In the genomic region with DNA sequence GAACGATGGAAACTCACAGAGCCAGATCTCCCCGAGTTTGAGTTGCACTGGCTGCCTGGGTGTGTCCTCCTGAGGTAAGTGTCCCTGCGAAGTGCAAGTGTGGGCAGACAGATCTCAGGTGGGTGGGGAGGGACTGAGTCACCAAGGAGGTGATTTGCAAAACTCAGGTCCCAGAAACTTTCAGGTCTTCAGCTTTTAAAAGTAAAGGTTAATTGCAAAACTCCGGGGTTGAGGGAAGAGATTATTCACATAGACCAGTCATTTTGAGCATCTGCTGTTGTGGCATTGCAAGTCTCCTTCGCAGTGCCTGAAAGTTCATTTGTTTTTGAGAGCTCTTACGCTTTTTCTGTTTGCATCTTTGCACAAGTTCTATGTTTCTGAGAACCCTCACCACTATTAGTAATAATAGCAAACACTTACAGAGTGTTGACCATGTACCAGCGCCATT, we compare ENCODE assay signal across 8 cellular contexts. TPM values are rescaled to one million over a fixed set of nuclear protein-coding genes. Genes with fewer than 3 reads are reported as not detected.
A peak's percentile ranks its signal among the peaks of the same experiment; 100 is the strongest.
DNase-seq lines count a peak whose midpoint lies in the region; ATAC-seq and TF ChIP-seq lines count a peak whose summit lies in the region.

No MANE protein-coding gene starts in this region.

- H3K36me3 ChIP-seq in heart left ventricle: peaks cover 0 to 44% (median 0%) of the 10 kb centered on the region in 9 donors

- no peak overlapping the region for H3K4me3 ChIP-seq in heart left ventricle
- no peak overlapping the region for H3K4me3 ChIP-seq in lower leg skin (ENCODE audit: low read depth, poor library complexity, severe bottlenecking)

- no peak for TF ChIP-seq POLR2A in heart left ventricle (IDR thresholded peaks at IDR 0.05)
- no peak for TF ChIP-seq POLR2A in lower leg skin (IDR thresholded peaks at IDR 0.05)

- intact Hi-C loops in heart left ventricle (cut with DNase I) (no loop called here), lower leg skin (cut with DNase I; ENCODE audit: low total_unique reads) (no loop called here)

- TF ChIP-seq CTCF in heart left ventricle (IDR thresholded peaks at IDR 0.05) (no peak), lower leg skin (IDR thresholded peaks at IDR 0.05) (no peak)

- peak; percentile 34 for ATAC-seq in GM18520 (IDR thresholded peaks at IDR 0.05; ENCODE audit: unreplicated experiment)
- ATAC-seq in HG03159 (IDR thresholded peaks at IDR 0.05; ENCODE audit: unreplicated experiment): peak; percentile 27
- no peak for ATAC-seq in HG03521 (IDR thresholded peaks at IDR 0.05; ENCODE audit: unreplicated experiment)
- ATAC-seq in heart left ventricle: no peak

- peak; percentile 75 for DNase-seq in activated T-cell treated with anti-CD3 and anti-CD28 coated beads for 24 hours (ENCODE audit: low read depth)
- DNase-seq in stimulated activated CD4-positive, alpha-beta T cell treated with anti-CD3 and anti-CD28 coated beads, Interleukin-12 subunit alpha, Interleukin-12 subunit beta, amount 100 ng/mL, for 24 hours (ENCODE audit: low read depth in 2 of 2): peak; percentile 69 to 70
- no peak for DNase-seq in heart left ventricle
- DNase-seq in NCI-H2196 treated with DMSO at 0.1 percent for 48 hours (lab: John Stamatoyannopoulos, UW; ENCODE audit: unreplicated experiment): no peak
- DNase-seq in lower leg skin (ENCODE audit: low spot score in 2 of 2): no peak

- H3K27ac ChIP-seq in heart left ventricle: peak overlapping the region in 1 of 12 donors; percentile 97

- H3K9me3 ChIP-seq in heart left ventricle: peaks cover 0 to 4% (median 0%) of the 10 kb centered on the region in 12 donors

- peaks cover 0 to 99% (median 8%) of the 10 kb centered on the region in 12 donors for H3K4me1 ChIP-seq in heart left ventricle

- no peaks in the 10 kb centered on the region for H3K27me3 ChIP-seq in heart left ventricle

- 91 to 94% (median 92%) methylated on average over 7 of the region's 7 CpGs for WGBS in heart left ventricle, 4 donors
- 45 to 46% methylated on average over 7 of the region's 7 CpGs for WGBS in lower leg skin, 2 donors

RNA-seq across cellular contexts. Expression of gene CD44, which starts 7.1 kb away (rescaled TPM):
- total RNA-seq in heart left ventricle (100 to 1,000 TPM in 2 of 9 donors, 10 to 100 TPM in 7; 15.1 to 210 (median 26.2) TPM), lower leg skin (1,000 to 10,000 TPM in 1 of 4 donors, 100 to 1,000 TPM in 3; 861 to 1,282 (median 914) TPM)
- 10 to 100 TPM in 1 of 2 donors, 1 to 10 TPM in 1; 3.9 to 37.4 TPM for polyA plus RNA-seq in heart left ventricle

Comparison
In these comparisons a context has a peak if more than half of its experiments do, and no peak if none do; other contexts are left out.
1. ATAC-seq: peak in GM18520 (single experiment) and HG03159 (single experiment); none in HG03521 (single experiment) and heart left ventricle (0 of 4).
2. DNase-seq: peak in activated T-cell treated with anti-CD3 and anti-CD28 coated beads for 24 hours (single experiment) and stimulated activated CD4-positive, alpha-beta T cell treated with anti-CD3 and anti-CD28 coated beads, Interleukin-12 subunit alpha, Interleukin-12 subunit beta, amount 100 ng/mL, for 24 hours (2 of 2); none in heart left ventricle (0 of 5), NCI-H2196 treated with DMSO at 0.1 percent for 48 hours (single experiment) and lower leg skin (0 of 2).
3. RNA of gene CD44, which starts 7.1 kb away (total RNA-seq): 861 to 1,282 TPM in lower leg skin; 15.1 to 210 TPM in heart left ventricle; every median in the first group is over 4 times any median in the second.